Comparison of ENCODE assay signal across 2 cellular contexts in genomic region chr22:17580461-17581031, GRCh38.
TF ChIP-seq lines count a peak whose summit lies in the region.

No MANE protein-coding gene starts in this region.

TF ChIP-seq in HCT116, 20 proteins besides CTCF, POLR2A, EP300 and RAD21:
- TF ChIP-seq EGR1 (IDR thresholded peaks at IDR 0.05; ENCODE audit: low read depth) (no peak), ATF3 (IDR thresholded peaks at IDR 0.05) (no peak), TCF7L2 (IDR thresholded peaks at IDR 0.05; ENCODE audit: borderline replicate concordance, extremely low read depth, insufficient read depth, insufficient read length) (no peak), FOSL1 (IDR thresholded peaks at IDR 0.05; ENCODE audit: low read depth) (no peak), MAX (IDR thresholded peaks at IDR 0.05) (no peak)

TF ChIP-seq in K562, 482 proteins besides CTCF, POLR2A, EP300 and RAD21:
- no peak for TF ChIP-seq GTF2E2 (tag; IDR thresholded peaks at IDR 0.05)
- TF ChIP-seq USF2 (CRISPR knock-in tag; IDR thresholded peaks at IDR 0.05) = 0 out of 2 replicates have a peak, but pooled peaks have one; percentile 35
- peak; percentile 48 for TF ChIP-seq MAX (CRISPR knock-in tag; IDR thresholded peaks at IDR 0.05)
- peak; percentile 54 for TF ChIP-seq USF1 (CRISPR knock-in tag; IDR thresholded peaks at IDR 0.05)
- no peak for TF ChIP-seq ATF1 (CRISPR knock-in tag; IDR thresholded peaks at IDR 0.05)
- TF ChIP-seq ATF1 (tag; IDR thresholded peaks at IDR 0.05) = no peak
- peak; percentile 50 for TF ChIP-seq L3MBTL2 (IDR thresholded peaks at IDR 0.05)
- no peak for TF ChIP-seq EGR1 (conservative IDR thresholded peaks at IDR 0.05)
- no peak for TF ChIP-seq HOMEZ (CRISPR knock-in tag; IDR thresholded peaks at IDR 0.05)
- TF ChIP-seq ZBTB33 (CRISPR knock-in tag; IDR thresholded peaks at IDR 0.05) = peak; percentile 66; the same call in 1 of the 2 replicates
- peak in 1 of 2 experiments; percentile 18 for TF ChIP-seq E2F6 (IDR thresholded peaks at IDR 0.05; ENCODE audit: borderline replicate concordance in 1 of 2, extremely low read depth in 1 of 2, insufficient read depth in 1 of 2, insufficient read length in 1 of 2, low read depth in 1 of 2, low read length in 1 of 2, poor library complexity in 1 of 2, severe bottlenecking in 1 of 2)
- TF ChIP-seq ZNF398 (CRISPR knock-in tag; IDR thresholded peaks at IDR 0.05) = no peak
- TF ChIP-seq NR2F6 (CRISPR knock-in tag; IDR thresholded peaks at IDR 0.05) = no peak
- no peak for TF ChIP-seq ZNF140 (CRISPR knock-in tag; IDR thresholded peaks at IDR 0.05)
- no peak for TF ChIP-seq HNRNPLL (IDR thresholded peaks at IDR 0.05; ENCODE audit: low read depth, low read length, poor library complexity, severe bottlenecking)
- 0 out of 2 replicates have a peak, but pooled peaks have one; percentile 19 for TF ChIP-seq ESRRA (IDR thresholded peaks at IDR 0.05; ENCODE audit: borderline replicate concordance, low read depth)
